In genomic region chr12:109679716-109680520, GRCh38 we compare ENCODE assay signal across 21 cellular contexts. TPM values are rescaled to one million over a fixed set of nuclear protein-coding genes. Genes with fewer than 3 reads are reported as not detected.
A peak's percentile ranks its signal among the peaks of the same experiment; 100 is the strongest.
DNase-seq lines count a peak whose midpoint lies in the region; ATAC-seq and TF ChIP-seq lines count a peak whose summit lies in the region.
"Had no signal": no experiment of that assay in that cellular context is flagged by ENCODE, and none has a peak within 500 bp of the region (broad histone marks: within the 10 kb centered on the region; RNA-seq: fewer than 3 reads in every experiment).

No MANE protein-coding gene starts in this region.

- 56 to 73% methylated on average over 4 to 10 of the region's 10 CpGs for WGBS in body of pancreas, 2 donors
- 44 to 60% (median 56%) methylated on average over 10 of the region's 10 CpGs for WGBS in spleen, 5 donors

- H3K27me3 ChIP-seq in body of pancreas (no peaks in the 10 kb centered on the region), spleen (replicated peaks in 1 of 7) (peaks cover 0 to 39% (median 0%) of the 10 kb centered on the region in 7 donors), left ventricle myocardium inferior (ENCODE audit: low read depth) (peaks cover 17% of the 10 kb centered on the region)
- H3K27me3 ChIP-seq: hepatocyte, SJCRH30 had no signal

- H3K4me3 ChIP-seq in body of pancreas, result no peak overlapping the region
- H3K4me3 ChIP-seq in spleen, result no peak overlapping the region
- no peak overlapping the region for H3K4me3 ChIP-seq in left ventricle myocardium inferior
- H3K4me3 ChIP-seq: hepatocyte, SJCRH30, skin epidermis had no signal

- ATAC-seq in body of pancreas (peak; percentile 68), HG02588 (IDR thresholded peaks at IDR 0.05; ENCODE audit: unreplicated experiment) (no peak)

- H3K27ac ChIP-seq in body of pancreas (peak overlapping the region in 3 of 4 donors; percentile 2 to 57 (median 48)), spleen (no peak overlapping the region), left ventricle myocardium inferior (replicated peaks) (no peak overlapping the region)
- H3K27ac ChIP-seq: hepatocyte, parathyroid adenoma, SJCRH30, skin epidermis had no signal

- H3K4me1 ChIP-seq in body of pancreas (peaks cover 23% of the 10 kb centered on the region), spleen (peaks cover 0 to 4% (median 0%) of the 10 kb centered on the region in 6 donors), left ventricle myocardium inferior (no peaks in the 10 kb centered on the region)
- H3K4me1 ChIP-seq: parathyroid adenoma, SJCRH30 had no signal

- intact Hi-C loops in body of pancreas (cut with DNase I), result no loop called here
- intact Hi-C loops in spleen (cut with DNase I; ENCODE audit: low total_unique reads), result no loop called here
- intact Hi-C loops in left ventricle myocardium inferior (cut with micrococcal nuclease), result no loop called here

- H3K36me3 ChIP-seq in body of pancreas (replicated peaks in 1 of 2; ENCODE audit: insufficient read depth in 1 of 2, low read depth in 2 of 2) (no peaks in the 10 kb centered on the region), spleen (no peaks in the 10 kb centered on the region), left ventricle myocardium inferior (no peaks in the 10 kb centered on the region)
- H3K36me3 ChIP-seq: SJCRH30 had no signal

- H3K9me3 ChIP-seq in body of pancreas (no peaks in the 10 kb centered on the region), spleen (no peaks in the 10 kb centered on the region), left ventricle myocardium inferior (replicated peaks) (no peaks in the 10 kb centered on the region)
- H3K9me3 ChIP-seq: SJCRH30 had no signal

- TF ChIP-seq CTCF in body of pancreas (IDR thresholded peaks at IDR 0.05) (no peak), spleen (IDR thresholded peaks at IDR 0.05 in 8 of 11, conservative IDR thresholded peaks at IDR 0.05 in 3 of 11) (no peak), left ventricle myocardium inferior (IDR thresholded peaks at IDR 0.05; ENCODE audit: borderline replicate concordance) (no peak)

- DNase-seq in NCI-H524 (lab: John Stamatoyannopoulos, UW) (peak; percentile 61 to 73), NCI-H524 treated with DMSO at 0.1 percent for 48 hours (lab: John Stamatoyannopoulos, UW) (no peak), NCI-H2196 (lab: John Stamatoyannopoulos, UW; ENCODE audit: unreplicated experiment) (peak; percentile 48), body of pancreas (peak in 3 of 4 donors; percentile 23 to 31 (median 27)), spleen (peak; percentile 35), left ventricle myocardium inferior (no peak), AG08396 (ENCODE audit: low spot score) (no peak)
- DNase-seq: activated CD4-positive, alpha-beta T cell treated with anti-CD3 and anti-CD28 coated beads, Interleukin-2, amount 10 ng/mL, durations not matched to agents 24 days and 14 days; activated naive CD4-positive, alpha-beta T cell treated with anti-CD3 and anti-CD28 coated beads, Interleukin-2, amount 50 U/mL, for 16 hours; CD4-positive, alpha-beta memory T cell; GOT3; kidney glomerular epithelial cell; MM.1S; stimulated activated naive CD4-positive, alpha-beta T cell; T-helper 9 cell had no signal

- TF ChIP-seq POLR2A in body of pancreas (IDR thresholded peaks at IDR 0.05) (no peak), spleen (IDR thresholded peaks at IDR 0.05) (no peak)

RNA-seq across cellular contexts. Expression of gene FAM222A, which starts 33.7 kb away (rescaled TPM):
- total RNA-seq in body of pancreas, result 10 to 100 TPM in 1 of 2 donors, 1 to 10 TPM in 1; 8.0 to 16.2 TPM
- 10 to 100 TPM; 13.9 to 30.7 (median 21.5) TPM for total RNA-seq in spleen
- 1 to 10 TPM; 1.3 to 5.2 (median 2.1) TPM for polyA plus RNA-seq in spleen
- total RNA-seq in left ventricle myocardium inferior, result 20.0 TPM
- total RNA-seq: fibroblast of lung had no signal

Comparison
In these comparisons a context has a peak if more than half of its experiments do, and no peak if none do; other contexts are left out.
1. DNase-seq: peak in NCI-H524 (2 of 2), NCI-H2196 (single experiment), body of pancreas (3 of 4) and spleen (single experiment); none in NCI-H524 treated with DMSO at 0.1 percent for 48 hours (single experiment), left ventricle myocardium inferior (single experiment) and AG08396 (single experiment).
2. H3K27ac ChIP-seq: peak in body of pancreas (3 of 4); none in spleen (0 of 8) and left ventricle myocardium inferior (single experiment).